8 cellular contexts compared by ENCODE assay signal in the genomic region with DNA sequence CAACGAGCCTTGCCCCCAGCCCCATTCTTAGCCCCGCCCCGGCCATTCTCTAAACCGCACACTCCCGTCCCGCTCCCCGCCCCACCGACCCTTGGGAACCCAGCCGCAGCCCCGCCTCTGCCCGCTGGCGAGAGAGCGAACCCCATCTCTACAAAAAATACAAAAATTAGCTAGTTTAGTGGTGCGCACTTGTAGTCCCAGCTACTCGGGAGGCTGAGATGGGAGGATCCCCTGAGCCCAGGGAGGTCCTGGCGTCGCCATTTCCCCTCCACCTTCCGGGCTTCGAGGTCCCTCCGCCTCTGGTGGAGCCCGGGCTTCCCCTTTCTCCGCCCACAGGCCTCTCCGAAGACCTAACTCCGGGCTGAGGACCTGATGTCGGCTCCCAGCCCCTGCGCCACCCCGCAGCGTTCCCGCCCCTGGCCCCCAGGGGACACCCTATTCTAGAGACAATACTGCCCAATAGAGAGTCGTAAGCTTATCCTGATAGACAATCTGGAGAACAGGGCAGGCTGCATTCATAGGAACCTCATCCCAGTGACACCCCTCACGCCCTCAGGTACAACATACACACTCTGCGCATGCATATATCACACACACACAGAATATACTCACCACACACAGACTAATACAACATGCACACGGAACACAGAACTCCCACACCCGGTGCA. TPM values are rescaled to one million over a fixed set of nuclear protein-coding genes. Genes with fewer than 3 reads are reported as not detected.
DNase-seq lines count a peak whose midpoint lies in the region; ATAC-seq and TF ChIP-seq lines count a peak whose summit lies in the region.

No MANE protein-coding gene starts in this region.

- H3K27ac Mint-ChIP-seq in activated CD4-positive, alpha-beta T cell treated with anti-CD3 and anti-CD28 coated beads for 36 hours, result peak overlapping the region; percentile 91
- H3K27ac Mint-ChIP-seq in nephron (peak overlapping the region; percentile 96 to 100 (median 97)), type B pancreatic cell (peak overlapping the region; percentile 87)

- H3K27me3 Mint-ChIP-seq in activated CD4-positive, alpha-beta T cell treated with anti-CD3 and anti-CD28 coated beads for 36 hours, result peaks cover 17% of the 10 kb centered on the region
- H3K27me3 Mint-ChIP-seq in nephron (ENCODE audit: low read depth), result no peaks in the 10 kb centered on the region
- no peaks in the 10 kb centered on the region for H3K27me3 Mint-ChIP-seq in type B pancreatic cell

- peak; percentile 12 for ATAC-seq in HG03139 (IDR thresholded peaks at IDR 0.05; ENCODE audit: unreplicated experiment)
- ATAC-seq in activated CD4-positive, alpha-beta T cell treated with anti-CD3 and anti-CD28 coated beads for 36 hours, result peak; percentile 46

- DNase-seq in DMS153 (lab: John Stamatoyannopoulos, UW) (peak; percentile 87), type B pancreatic cell (ENCODE audit: extremely low spot score, unreplicated experiment) (no peak), HK-2 (ENCODE audit: unreplicated experiment) (no peak), occipital lobe (lab: John Stamatoyannopoulos, UW) (no peak)
- peak; percentile 83 for DNase-seq in activated CD4-positive, alpha-beta T cell treated with anti-CD3 and anti-CD28 coated beads for 36 hours
- DNase-seq in effector CD8-positive, alpha-beta T cell (lab: John Stamatoyannopoulos, UW), result peak; percentile 40

- TF ChIP-seq CTCF in nephron (IDR thresholded peaks at IDR 0.05; ENCODE audit: unreplicated experiment in 3 of 3) (no peak), type B pancreatic cell (conservative IDR thresholded peaks at IDR 0.05) (no peak)

- H3K36me3 Mint-ChIP-seq in activated CD4-positive, alpha-beta T cell treated with anti-CD3 and anti-CD28 coated beads for 36 hours (ENCODE audit: low read depth), result no peaks in the 10 kb centered on the region
- H3K36me3 Mint-ChIP-seq in nephron (ENCODE audit: low read depth) (peaks cover 30% of the 10 kb centered on the region), type B pancreatic cell (peaks cover 21% of the 10 kb centered on the region)

- H3K4me3 Mint-ChIP-seq in activated CD4-positive, alpha-beta T cell treated with anti-CD3 and anti-CD28 coated beads for 36 hours, result peak overlapping the region; percentile 80
- H3K4me3 Mint-ChIP-seq in nephron (peak overlapping the region; percentile 92 to 98 (median 94)), type B pancreatic cell (peak overlapping the region; percentile 97)

- POLR2A ChIA-PET in activated CD4-positive, alpha-beta T cell treated with anti-CD3 and anti-CD28 coated beads for 36 hours (lab: Charles Lee), result interaction anchor here (0.5 to 2.5 kb wide), 5 partner anchors 8 to 67 kb away, joined by 3 to 31 read pairs (median 9); a partner anchor contains a TSS

- intact Hi-C loops in activated CD4-positive, alpha-beta T cell treated with anti-CD3 and anti-CD28 coated beads for 36 hours (cut with DNase I, micrococcal nuclease), result loop anchor here (5.0 kb wide), 2 partner anchors 50 to 580 kb away; a partner anchor contains a TSS

- H3K9me3 Mint-ChIP-seq in activated CD4-positive, alpha-beta T cell treated with anti-CD3 and anti-CD28 coated beads for 36 hours (ENCODE audit: low read depth), result no peaks in the 10 kb centered on the region
- no peaks in the 10 kb centered on the region for H3K9me3 Mint-ChIP-seq in nephron
- no peaks in the 10 kb centered on the region for H3K9me3 Mint-ChIP-seq in type B pancreatic cell

- H3K4me1 Mint-ChIP-seq in activated CD4-positive, alpha-beta T cell treated with anti-CD3 and anti-CD28 coated beads for 36 hours, result peaks cover 19% of the 10 kb centered on the region
- peaks cover 33% of the 10 kb centered on the region for H3K4me1 Mint-ChIP-seq in nephron
- peaks cover 18% of the 10 kb centered on the region for H3K4me1 Mint-ChIP-seq in type B pancreatic cell (ENCODE audit: unreplicated experiment)

- CTCF ChIA-PET in activated CD4-positive, alpha-beta T cell treated with anti-CD3 and anti-CD28 coated beads for 36 hours (lab: Charles Lee), result interaction anchor here (0.7 to 2.9 kb wide), 7 partner anchors 8 to 442 kb away, joined by 3 to 19 read pairs (median 6); a partner anchor contains a TSS

RNA-seq across cellular contexts. Expression of a gene that starts 0.5 kb away (rescaled TPM):
- 1 to 10 TPM; 4.0 to 4.5 TPM for total RNA-seq in activated CD4-positive, alpha-beta T cell treated with anti-CD3 and anti-CD28 coated beads for 36 hours
- total RNA-seq in type B pancreatic cell (ENCODE audit: low replicate concordance), result 3.0 and 9.2 TPM in 2 replicates
- 3.3 TPM for total RNA-seq in occipital lobe

RNA-seq across cellular contexts. Expression of a gene that starts 5.5 kb away (rescaled TPM):
- total RNA-seq in activated CD4-positive, alpha-beta T cell treated with anti-CD3 and anti-CD28 coated beads for 36 hours, result 10 to 100 TPM; 13.6 to 17.4 TPM
- total RNA-seq in type B pancreatic cell (ENCODE audit: low replicate concordance) (54.2 and 133 TPM in 2 replicates), occipital lobe (10.6 TPM)

RNA-seq across cellular contexts. Expression of a gene that starts 7.6 kb away (rescaled TPM):
- total RNA-seq in activated CD4-positive, alpha-beta T cell treated with anti-CD3 and anti-CD28 coated beads for 36 hours, result 1,000 to 10,000 TPM; 2,164 to 2,505 TPM
- total RNA-seq in type B pancreatic cell (ENCODE audit: low replicate concordance), result 1,717 and 1,950 TPM in 2 replicates
- 414 TPM for total RNA-seq in occipital lobe

RNA-seq across cellular contexts. Expression of a gene that starts 13.9 kb away (rescaled TPM):
- 1 to 10 TPM; 8.5 to 8.7 TPM for total RNA-seq in activated CD4-positive, alpha-beta T cell treated with anti-CD3 and anti-CD28 coated beads for 36 hours
- total RNA-seq in type B pancreatic cell (ENCODE audit: low replicate concordance) (18.6 and 40.2 TPM in 2 replicates), occipital lobe (not detected)

RNA-seq across cellular contexts. Expression of a gene that starts 16.4 kb away (rescaled TPM):
- total RNA-seq in activated CD4-positive, alpha-beta T cell treated with anti-CD3 and anti-CD28 coated beads for 36 hours, result 1 to 10 TPM; 3.8 to 4.0 TPM
- total RNA-seq in type B pancreatic cell (ENCODE audit: low replicate concordance) (8.7 and 9.5 TPM in 2 replicates), occipital lobe (0.62 TPM)

Comparison
In these comparisons a context has a peak if more than half of its experiments do, and no peak if none do; other contexts are left out.
1. DNase-seq: peak in DMS153 (single experiment), activated CD4-positive, alpha-beta T cell treated with anti-CD3 and anti-CD28 coated beads for 36 hours (single experiment) and effector CD8-positive, alpha-beta T cell (single experiment); none in type B pancreatic cell (single experiment), HK-2 (single experiment) and occipital lobe (single experiment).
2. Peak in every context shown above with its lines, with median percentiles within 50 percentile points of each other: H3K27ac Mint-ChIP-seq and H3K4me3 Mint-ChIP-seq.